ENCODE assay signal across 10 cellular contexts in the genomic region with DNA sequence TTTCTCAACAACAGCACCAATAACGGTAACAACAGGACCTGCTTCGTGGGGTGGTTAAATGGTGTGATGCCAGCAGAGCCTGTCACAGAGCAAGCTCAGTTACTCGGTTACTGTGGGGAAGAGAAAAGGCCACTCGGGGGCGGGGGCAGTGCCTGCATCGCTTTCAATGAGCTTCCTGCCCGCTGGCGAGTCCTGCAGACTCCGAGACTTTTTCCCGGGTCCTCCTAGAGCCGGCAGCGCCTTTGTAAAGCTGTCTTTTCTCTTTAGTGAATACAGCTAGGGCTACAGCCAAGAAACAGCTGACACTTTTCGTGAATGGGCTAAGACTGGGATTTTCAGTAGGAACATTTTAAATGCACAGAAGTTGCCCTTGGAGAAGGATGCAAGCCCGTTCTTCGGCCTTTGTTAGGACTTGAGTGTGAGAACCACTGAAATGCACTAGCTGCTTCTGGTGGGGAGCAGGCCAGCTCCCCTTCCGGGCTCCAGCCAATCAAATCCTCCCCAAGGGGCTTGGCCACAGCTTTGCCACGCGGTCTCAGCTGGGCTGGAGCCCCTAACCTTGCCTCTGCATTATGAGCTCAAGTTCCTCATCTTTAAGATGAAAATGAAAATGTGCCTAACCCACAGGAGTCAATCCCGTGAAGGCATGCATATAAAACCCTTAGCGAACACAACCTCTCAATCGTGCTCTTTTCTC. TPM values are rescaled to one million over a fixed set of nuclear protein-coding genes. Genes with fewer than 3 reads are reported as not detected.
DNase-seq lines count a peak whose midpoint lies in the region; ATAC-seq, FAIRE-seq and TF ChIP-seq lines count a peak whose summit lies in the region.
"Had no signal": no experiment of that assay in that cellular context is flagged by ENCODE, and none has a peak within 500 bp of the region (broad histone marks: within the 10 kb centered on the region; RNA-seq: fewer than 3 reads in every experiment).

No MANE protein-coding gene starts in this region.

- no peaks in the 10 kb centered on the region for H3K36me3 Mint-ChIP-seq in activated B cell treated with CpG ODN at 0.5 μM for 24 hours (ENCODE audit: low read depth)

- H3K4me2 ChIP-seq in MM.1S (ENCODE audit: low read depth, low read length), result no peak overlapping the region

- CTCF ChIA-PET in activated B cell treated with CpG ODN at 0.5 μM for 24 hours (lab: Charles Lee), result interaction anchor here (1.2 to 1.5 kb wide), 2 partner anchors 45 to 63 kb away, joined by 5 to 6 read pairs; no protein-coding TSS in a partner anchor

- peaks cover 25% of the 10 kb centered on the region for H3K4me1 Mint-ChIP-seq in activated B cell treated with CpG ODN at 0.5 μM for 24 hours

- no peaks in the 10 kb centered on the region for H3K36me3 ChIP-seq in MM.1S (replicated peaks; ENCODE audit: insufficient read depth, low read length)

- no peaks in the 10 kb centered on the region for H3K9me2 ChIP-seq in MM.1S (replicated peaks; ENCODE audit: insufficient read depth, low read length)

- intact Hi-C loops in activated B cell treated with CpG ODN at 0.5 μM for 24 hours (cut with micrococcal nuclease), result no loop called here

- no peak for DNase-seq in GM12891 (ENCODE audit: insufficient read length, low spot score)
- DNase-seq in activated B cell treated with CpG ODN at 0.5 μM for 24 hours, result peak; percentile 16
- DNase-seq in hippocampal formation (lab: John Stamatoyannopoulos, UW), result peak; percentile 58 to 67
- DNase-seq in retina, result peak; percentile 72
- no peak for DNase-seq in MM.1S
- no peak for DNase-seq in D721Med (ENCODE audit: insufficient read length, low spot score)
- no peak for DNase-seq in NCI-H1105 (lab: John Stamatoyannopoulos, UW)
- DNase-seq: foreskin keratinocyte had no signal

- POLR2A ChIA-PET in activated B cell treated with CpG ODN at 0.5 μM for 24 hours (lab: Charles Lee), result no interaction called here

- no peaks in the 10 kb centered on the region for H4K20me1 ChIP-seq in MM.1S (ENCODE audit: insufficient read depth, low read length)

- H2AFZ ChIP-seq in MM.1S (ENCODE audit: low read length), result no peak overlapping the region

- no peak for TF ChIP-seq POLR2A in GM12891 (IDR thresholded peaks at IDR 0.05; ENCODE audit: low read depth, low read length)

- no peak overlapping the region for H3K4me3 ChIP-seq in MM.1S (ENCODE audit: low read length)

- H3K9me3 Mint-ChIP-seq in activated B cell treated with CpG ODN at 0.5 μM for 24 hours, result no peaks in the 10 kb centered on the region
- H3K9me3 Mint-ChIP-seq: nephron had no signal

- TF ChIP-seq CTCF in activated B cell treated with CpG ODN at 0.5 μM for 24 hours (IDR thresholded peaks at IDR 0.05), result no peak
- TF ChIP-seq CTCF in MM.1S (IDR thresholded peaks at IDR 0.05; ENCODE audit: low read length), result no peak
- TF ChIP-seq CTCF in D721Med (IDR thresholded peaks at IDR 0.05; ENCODE audit: insufficient read depth, missing control alignments), result no peak

- H3K27me3 ChIP-seq in MM.1S (replicated peaks; ENCODE audit: insufficient read depth, low read length), result no peaks in the 10 kb centered on the region

- ATAC-seq in activated B cell treated with CpG ODN at 0.5 μM for 24 hours (ENCODE audit: low read depth) (no peak), HG03039 (IDR thresholded peaks at IDR 0.05; ENCODE audit: unreplicated experiment) (no peak)
- ATAC-seq: foreskin keratinocyte had no signal

- peaks cover 4% of the 10 kb centered on the region; the same call in 1 of the 2 replicates for H3K4me1 ChIP-seq in MM.1S (ENCODE audit: low read length)
- H3K4me1 ChIP-seq: foreskin keratinocyte had no signal

- no peak overlapping the region for H3K9ac ChIP-seq in MM.1S (ENCODE audit: low read length)

- peaks cover 16% of the 10 kb centered on the region for H3K27me3 Mint-ChIP-seq in activated B cell treated with CpG ODN at 0.5 μM for 24 hours

- H3K79me2 ChIP-seq in MM.1S (ENCODE audit: low read length), result no peaks in the 10 kb centered on the region

- H3K9me3 ChIP-seq in MM.1S (replicated peaks; ENCODE audit: insufficient read depth, low read length), result no peaks in the 10 kb centered on the region

- FAIRE-seq in GM12891 (lab: Jason Lieb, UNC) (peak; percentile 48), D721Med (lab: Jason Lieb, UNC) (no peak)

- H3K27ac Mint-ChIP-seq in activated B cell treated with CpG ODN at 0.5 μM for 24 hours, result no peak overlapping the region
- H3K27ac Mint-ChIP-seq: nephron had no signal

- no peaks in the 10 kb centered on the region for H3F3A ChIP-seq in MM.1S (ENCODE audit: insufficient read depth, low read length)

- no peak overlapping the region for H3K27ac ChIP-seq in MM.1S (ENCODE audit: low read length)
- H3K27ac ChIP-seq: foreskin keratinocyte had no signal

- peak overlapping the region; percentile 53 for H3K4me3 Mint-ChIP-seq in activated B cell treated with CpG ODN at 0.5 μM for 24 hours

TF ChIP-seq in GM12891, 5 proteins besides CTCF, POLR2A, EP300 and RAD21:
- TF ChIP-seq TAF1 (IDR thresholded peaks at IDR 0.05; ENCODE audit: low read depth, low read length) (no peak), POLR2AphosphoS5 (IDR thresholded peaks at IDR 0.05; ENCODE audit: low read depth, low read length) (no peak), POU2F2 (IDR thresholded peaks at IDR 0.05; ENCODE audit: low read depth, low read length) (no peak), PAX5 (IDR thresholded peaks at IDR 0.05; ENCODE audit: insufficient read depth, low read length, severe bottlenecking) (no peak), SPI1 (IDR thresholded peaks at IDR 0.05; ENCODE audit: low read depth, low read length) (no peak)

RNA-seq across cellular contexts. Expression of a gene that starts 23.4 kb away (rescaled TPM):
- polyA plus RNA-seq in GM12891 (2012; ENCODE audit: low read depth, missing spikeins), result 63.2 TPM
- total RNA-seq in activated B cell treated with CpG ODN at 0.5 μM for 24 hours, result 55.3 and 56.5 TPM in 2 replicates

RNA-seq across cellular contexts. Expression of a gene that starts 52.0 kb away (rescaled TPM):
- polyA plus RNA-seq in GM12891 (2012; ENCODE audit: low read depth, missing spikeins), result not detected
- 0.39 and 0.80 TPM in 2 replicates for total RNA-seq in activated B cell treated with CpG ODN at 0.5 μM for 24 hours
- total RNA-seq: foreskin keratinocyte had no signal
- polyA plus RNA-seq: foreskin keratinocyte had no signal

Comparison
In these comparisons a context has a peak if more than half of its experiments do, and no peak if none do; other contexts are left out.
1. DNase-seq: peak in activated B cell treated with CpG ODN at 0.5 μM for 24 hours (single experiment), hippocampal formation (2 of 2) and retina (single experiment); none in GM12891 (single experiment), MM.1S (single experiment), D721Med (single experiment) and NCI-H1105 (single experiment).